8 cellular contexts compared by ENCODE assay signal in genomic region chr19:52048604-52049493, GRCh38. TPM values are rescaled to one million over a fixed set of nuclear protein-coding genes. Genes with fewer than 3 reads are reported as not detected.
A peak's percentile ranks its signal among the peaks of the same experiment; 100 is the strongest.
DNase-seq lines count a peak whose midpoint lies in the region; ATAC-seq and TF ChIP-seq lines count a peak whose summit lies in the region.

ZNF432 (minus strand) TSS chr19:52048838; CDS start chr19:52046868, 1,970 bp downstream.

- H3K4me1 Mint-ChIP-seq in activated T-cell treated with anti-CD3 and anti-CD28 coated beads, Interleukin-2, amount 50 U/mL, for 24 hours (ENCODE audit: low read depth) = peaks cover 36% of the 10 kb centered on the region

- H3K27me3 ChIP-seq in mucosa of rectum (ENCODE audit: control insufficient read depth in 2 of 2, insufficient read depth in 2 of 2, low read length in 2 of 2) = no peaks in the 10 kb centered on the region

- H3K36me3 Mint-ChIP-seq in activated T-cell treated with anti-CD3 and anti-CD28 coated beads, Interleukin-2, amount 50 U/mL, for 24 hours (ENCODE audit: low read depth) = peaks cover 96% of the 10 kb centered on the region

- ATAC-seq in GM21381 (IDR thresholded peaks at IDR 0.05; ENCODE audit: unreplicated experiment) = peak; percentile 88

- H4K20me1 ChIP-seq in OCI-LY7 (ENCODE audit: insufficient read depth, low read length) = no peaks in the 10 kb centered on the region

- CTCF ChIA-PET in OCI-LY7 (lab: Charles Lee; ENCODE audit: unreplicated experiment) = no interaction called here

- peak; percentile 85 for DNase-seq in COR-L47 (lab: John Stamatoyannopoulos, UW)
- peak in 70 of 76 experiments; percentile 9 to 89 (median 70) for DNase-seq in HUDEP-2 (lab: John Stamatoyannopoulos, UW; ENCODE audit: unreplicated experiment in 76 of 76)
- no peak for DNase-seq in OCI-LY7 (ENCODE audit: low spot score)
- DNase-seq in activated T-cell treated with anti-CD3 and anti-CD28 coated beads, Interleukin-2, amount 50 U/mL, for 24 hours = peak; percentile 87
- DNase-seq in erythroblast (lab: John Stamatoyannopoulos, UW) = peak; percentile 87 to 90
- peak; percentile 60 to 70 for DNase-seq in stimulated activated CD8-positive, alpha-beta memory T cell treated with anti-CD3 and anti-CD28 coated beads, Interleukin-4, amount 100 ng/mL, for 4 hours (ENCODE audit: low read depth in 2 of 2, low spot score in 1 of 2)

- H3K79me2 ChIP-seq in OCI-LY7 (ENCODE audit: insufficient read depth, low read depth, low read length) = no peaks in the 10 kb centered on the region

- H3K9me3 ChIP-seq in OCI-LY7 (ENCODE audit: low read length) = no peaks in the 10 kb centered on the region
- H3K9me3 ChIP-seq in mucosa of rectum (ENCODE audit: control insufficient read depth in 2 of 2, low read length in 2 of 2) = peaks cover 5% of the 10 kb centered on the region in 2 donors

- intact Hi-C loops in OCI-LY7 (cut with micrococcal nuclease; ENCODE audit: unreplicated experiment) = no loop called here

- TF ChIP-seq POLR2A in erythroblast (IDR thresholded peaks at IDR 0.05; ENCODE audit: low read length) = peak; percentile 78

- H3K9ac ChIP-seq in mucosa of rectum (ENCODE audit: low read depth in 1 of 2, low read length in 2 of 2) = peak within 1 kb of the TSS; percentile 65 to 95

- H3K4me1 ChIP-seq in OCI-LY7 (ENCODE audit: insufficient read depth, low read length, poor library complexity, severe bottlenecking) (no peaks in the 10 kb centered on the region), mucosa of rectum (ENCODE audit: control insufficient read depth in 2 of 2, insufficient read depth in 2 of 2, low read length in 2 of 2) (no peaks in the 10 kb centered on the region)

- no peak for TF ChIP-seq CTCF in OCI-LY7 (conservative IDR thresholded peaks at IDR 0.05; ENCODE audit: low read length)

- H3K9me3 Mint-ChIP-seq in activated T-cell treated with anti-CD3 and anti-CD28 coated beads, Interleukin-2, amount 50 U/mL, for 24 hours = peaks cover 58% of the 10 kb centered on the region

- no TSS peak for BruUV-seq in OCI-LY7 (replicated peaks; lab: Mats Ljungman, UMichigan)

- H3K36me3 ChIP-seq in OCI-LY7 (ENCODE audit: insufficient read depth, low read length) = no peaks in the 10 kb centered on the region
- peaks cover 9 to 21% of the 10 kb centered on the region in 2 donors for H3K36me3 ChIP-seq in mucosa of rectum (ENCODE audit: control insufficient read depth in 2 of 2, insufficient read depth in 2 of 2, low read length in 2 of 2)

- H3K27ac ChIP-seq in OCI-LY7 (ENCODE audit: low read depth, low read length, poor library complexity, severe bottlenecking) (no peak within 1 kb of the TSS), mucosa of rectum (ENCODE audit: low read depth in 2 of 2, low read length in 2 of 2) (peak within 1 kb of the TSS; percentile 89 to 94)

- H2AFZ ChIP-seq in OCI-LY7 (ENCODE audit: low read length) = peak within 1 kb of the TSS; percentile 46; the same call in 1 of the 2 replicates

- H3K27ac Mint-ChIP-seq in activated T-cell treated with anti-CD3 and anti-CD28 coated beads, Interleukin-2, amount 50 U/mL, for 24 hours = peak within 1 kb of the TSS; percentile 96

- POLR2A ChIA-PET in OCI-LY7 (lab: Charles Lee) = no interaction called here

- peak within 1 kb of the TSS; percentile 46; the same call in 1 of the 2 replicates for H3K4me2 ChIP-seq in OCI-LY7 (ENCODE audit: low read length)

- no peaks in the 10 kb centered on the region for H3K9me2 ChIP-seq in OCI-LY7 (ENCODE audit: insufficient read depth, low read length)

- H3K27me3 Mint-ChIP-seq in activated T-cell treated with anti-CD3 and anti-CD28 coated beads, Interleukin-2, amount 50 U/mL, for 24 hours = no peaks in the 10 kb centered on the region

- no peak within 1 kb of the TSS for H3K4me3 ChIP-seq in OCI-LY7 (ENCODE audit: low read depth, low read length, poor library complexity, severe bottlenecking)
- peak within 1 kb of the TSS; percentile 87 to 97 for H3K4me3 ChIP-seq in mucosa of rectum (ENCODE audit: low read length in 2 of 2)

- peak within 1 kb of the TSS; percentile 95 for H3K4me3 Mint-ChIP-seq in activated T-cell treated with anti-CD3 and anti-CD28 coated beads, Interleukin-2, amount 50 U/mL, for 24 hours

RNA-seq across cellular contexts. Expression of gene ZNF432, which starts in this region (rescaled TPM):
- total RNA-seq in OCI-LY7 (2014; rRNA removed; shearing (Covaris generic)) = not detected in 2 replicates
- not detected in 2 replicates for total RNA-seq in OCI-LY7 (2022)
